35 cellular contexts compared by ENCODE assay signal in genomic region chr2:38026846-38027245, GRCh38. TPM values are rescaled to one million over a fixed set of nuclear protein-coding genes. Genes with fewer than 3 reads are reported as not detected.
"Had no signal": no experiment of that assay in that cellular context is flagged by ENCODE, and none has a peak within 500 bp of the region (broad histone marks: within the 10 kb centered on the region; RNA-seq: fewer than 3 reads in every experiment).

No MANE protein-coding gene starts in this region.

- H3K9ac ChIP-seq: parathyroid adenoma had no signal

- H3K4me3 Mint-ChIP-seq: activated CD4-positive, alpha-beta T cell treated with anti-CD3 and anti-CD28 coated beads, Interleukin-2, amount 10 ng/mL, durations not matched to agents 7 days and 5 days; activated CD8-positive, alpha-beta T cell treated with anti-CD3 and anti-CD28 coated beads for 36 hours; activated naive CD4-positive, alpha-beta T cell treated with anti-CD3 and anti-CD28 coated beads, Interleukin-2, amount 50 U/mL, for 24 hours; activated naive CD8-positive, alpha-beta T cell treated with anti-CD3 and anti-CD28 coated beads, Interleukin-2, amount 50 U/mL, for 24 hours; naive thymus-derived CD8-positive, alpha-beta T cell; neural crest cell; stimulated activated memory B cell treated with anti-CD40 and anti-IgM and Interleukin-4, amounts not matched to agents 10 μg/mL and 1 μg/mL and 100 μg/mL, for 72 hours; stimulated activated naive CD8-positive, alpha-beta T cell treated with anti-CD3 and anti-CD28 coated beads, Interleukin-15, amount 100 ng/mL, for 72 hours had no signal

- H3K27ac Mint-ChIP-seq: activated CD4-positive, alpha-beta T cell treated with anti-CD3 and anti-CD28 coated beads, Interleukin-2, amount 10 ng/mL, durations not matched to agents 7 days and 5 days; activated CD8-positive, alpha-beta T cell treated with anti-CD3 and anti-CD28 coated beads for 36 hours; activated naive CD4-positive, alpha-beta T cell treated with anti-CD3 and anti-CD28 coated beads, Interleukin-2, amount 50 U/mL, for 24 hours; activated naive CD8-positive, alpha-beta T cell treated with anti-CD3 and anti-CD28 coated beads, Interleukin-2, amount 50 U/mL, for 24 hours; activated T-helper 2 cell treated with anti-CD3 and anti-CD28 coated beads, Interferon-gamma antibody, Interleukin-2, Interleukin-4, amounts not matched to agents 10 μg/mL and 5 μg/mL and 100 μg/mL, durations not matched to agents 14 hours and 24 hours and 36 hours; naive thymus-derived CD8-positive, alpha-beta T cell; stimulated activated memory B cell treated with anti-CD40 and anti-IgM and Interleukin-4, amounts not matched to agents 10 μg/mL and 1 μg/mL and 100 μg/mL, for 72 hours had no signal

- H3K4me1 ChIP-seq: colonic mucosa, gastroesophageal sphincter, parathyroid adenoma, psoas muscle, sigmoid colon, upper lobe of left lung, vagina had no signal

- ATAC-seq: activated CD8-positive, alpha-beta T cell treated with anti-CD3 and anti-CD28 coated beads for 36 hours; activated naive CD8-positive, alpha-beta T cell treated with anti-CD3 and anti-CD28 coated beads, Interleukin-2, amount 50 U/mL, for 24 hours; gastroesophageal sphincter; left colon; naive thymus-derived CD8-positive, alpha-beta T cell; psoas muscle; stimulated activated memory B cell treated with anti-CD40 and anti-IgM and Interleukin-4, amounts not matched to agents 10 μg/mL and 1 μg/mL and 100 μg/mL, for 72 hours; stimulated activated naive CD8-positive, alpha-beta T cell treated with anti-CD3 and anti-CD28 coated beads, Interleukin-15, amount 100 ng/mL, for 72 hours had no signal

- H3K4me1 Mint-ChIP-seq: activated CD4-positive, alpha-beta T cell treated with anti-CD3 and anti-CD28 coated beads, Interleukin-2, amount 10 ng/mL, durations not matched to agents 7 days and 5 days; activated naive CD4-positive, alpha-beta T cell treated with anti-CD3 and anti-CD28 coated beads, Interleukin-2, amount 50 U/mL, for 24 hours; activated naive CD8-positive, alpha-beta T cell treated with anti-CD3 and anti-CD28 coated beads, Interleukin-2, amount 50 U/mL, for 24 hours; naive thymus-derived CD8-positive, alpha-beta T cell; neural crest cell; stimulated activated memory B cell treated with anti-CD40 and anti-IgM and Interleukin-4, amounts not matched to agents 10 μg/mL and 1 μg/mL and 100 μg/mL, for 72 hours; stimulated activated naive CD8-positive, alpha-beta T cell treated with anti-CD3 and anti-CD28 coated beads, Interleukin-15, amount 100 ng/mL, for 72 hours had no signal

- DNase-seq: activated CD4-positive, alpha-beta T cell treated with anti-CD3 and anti-CD28 coated beads for 1 hour; activated CD4-positive, alpha-beta T cell treated with anti-CD3 and anti-CD28 coated beads, Interleukin-2, amount 10 ng/mL, durations not matched to agents 7 days and 5 days; activated CD8-positive, alpha-beta T cell treated with anti-CD3 and anti-CD28 coated beads for 36 hours; activated naive CD8-positive, alpha-beta T cell treated with anti-CD3 and anti-CD28 coated beads, Interleukin-2, amount 50 U/mL, for 24 hours; activated T-cell treated with anti-CD3 and anti-CD28 coated beads, Interleukin-2, amount 50 U/mL, for 48 hours; amygdala; cerebellar nuclear complex; colonic mucosa; effector memory CD4-positive, alpha-beta T cell; erythroblast; head of caudate nucleus; hippocampal formation; kidney; left colon; midbrain; naive thymus-derived CD8-positive, alpha-beta T cell; occipital lobe; psoas muscle; sigmoid colon; small intestine; stimulated activated CD4-positive, alpha-beta T cell treated with anti-CD3 and anti-CD28 coated beads, Interleukin-1b, Interleukin-23, amount 100 ng/mL, for 48 hours; stimulated activated CD4-positive, alpha-beta T cell treated with anti-CD3 and anti-CD28 coated beads, Interleukin-4, amount 100 ng/mL, for 4 hours; stimulated activated CD8-positive, alpha-beta memory T cell treated with anti-CD3 and anti-CD28 coated beads, Interleukin-4, amount 100 ng/mL, for 48 hours; stimulated activated naive CD8-positive, alpha-beta T cell treated with anti-CD3 and anti-CD28 coated beads, Interleukin-15, amount 100 ng/mL, for 72 hours; substantia nigra; upper lobe of left lung; WERI-Rb-1 had no signal

- FAIRE-seq: kidney had no signal

- H3K4me3 ChIP-seq: cardiac muscle cell, colonic mucosa, gastroesophageal sphincter, psoas muscle, sigmoid colon, upper lobe of left lung, vagina had no signal

- H3K36me3 ChIP-seq: cardiac muscle cell, colonic mucosa, gastroesophageal sphincter, sigmoid colon, upper lobe of left lung, vagina, WERI-Rb-1 had no signal

- H3K27me3 ChIP-seq: cardiac muscle cell, colonic mucosa, gastroesophageal sphincter, sigmoid colon, upper lobe of left lung, vagina had no signal

- H2AFZ ChIP-seq: parathyroid adenoma had no signal

- H3K79me2 ChIP-seq: parathyroid adenoma had no signal

- H3K27ac ChIP-seq: cardiac muscle cell, colonic mucosa, gastroesophageal sphincter, parathyroid adenoma, psoas muscle, sigmoid colon, upper lobe of left lung, vagina, WERI-Rb-1 had no signal

- H3K9me3 Mint-ChIP-seq: activated CD4-positive, alpha-beta T cell treated with anti-CD3 and anti-CD28 coated beads, Interleukin-2, amount 10 ng/mL, durations not matched to agents 7 days and 5 days; activated CD8-positive, alpha-beta T cell treated with anti-CD3 and anti-CD28 coated beads for 36 hours; activated naive CD4-positive, alpha-beta T cell treated with anti-CD3 and anti-CD28 coated beads, Interleukin-2, amount 50 U/mL, for 24 hours; activated naive CD8-positive, alpha-beta T cell treated with anti-CD3 and anti-CD28 coated beads, Interleukin-2, amount 50 U/mL, for 24 hours; activated T-helper 2 cell treated with anti-CD3 and anti-CD28 coated beads, Interferon-gamma antibody, Interleukin-2, Interleukin-4, amounts not matched to agents 10 μg/mL and 5 μg/mL and 100 μg/mL, durations not matched to agents 14 hours and 24 hours and 36 hours; naive thymus-derived CD8-positive, alpha-beta T cell; stimulated activated memory B cell treated with anti-CD40 and anti-IgM and Interleukin-4, amounts not matched to agents 10 μg/mL and 1 μg/mL and 100 μg/mL, for 72 hours; stimulated activated naive CD8-positive, alpha-beta T cell treated with anti-CD3 and anti-CD28 coated beads, Interleukin-15, amount 100 ng/mL, for 72 hours had no signal

- H3K9me3 ChIP-seq: colonic mucosa, gastroesophageal sphincter, psoas muscle, sigmoid colon, upper lobe of left lung, vagina had no signal

RNA-seq across cellular contexts. Expression of gene CYP1B1, which starts 49.1 kb away (rescaled TPM):
- total RNA-seq: cardiac muscle cell had no signal
